Comparison of ENCODE assay signal across 8 cellular contexts in genomic region chr9:114738581-114739316, GRCh38. TPM values are rescaled to one million over a fixed set of nuclear protein-coding genes. Genes with fewer than 3 reads are reported as not detected.
A peak's percentile ranks its signal among the peaks of the same experiment; 100 is the strongest.
DNase-seq lines count a peak whose midpoint lies in the region; ATAC-seq and TF ChIP-seq lines count a peak whose summit lies in the region.

No MANE protein-coding gene starts in this region.

- no peak overlapping the region for H3K4me3 ChIP-seq in gastrocnemius medialis

- no peaks in the 10 kb centered on the region for H3K27me3 ChIP-seq in gastrocnemius medialis

- no peaks in the 10 kb centered on the region for H3K4me1 ChIP-seq in gastrocnemius medialis

- TF ChIP-seq CTCF in gastrocnemius medialis (IDR thresholded peaks at IDR 0.05 in 4 of 5, conservative IDR thresholded peaks at IDR 0.05 in 1 of 5), result peak; percentile 50 to 71 (median 70)

- DNase-seq in CD1c-positive myeloid dendritic cell (ENCODE audit: extremely low spot score) (peak; percentile 97), NCI-H146 (lab: John Stamatoyannopoulos, UW) (peak; percentile 66), T-helper 22 cell (ENCODE audit: low read depth) (peak; percentile 28), anterior cingulate cortex (lab: John Stamatoyannopoulos, UW) (peak in 44 of 58 donors; percentile 3 to 64 (median 25)), left ventricle myocardium superior (peak; percentile 46), gastrocnemius medialis (peak; percentile 35)

- no peak for TF ChIP-seq POLR2A in gastrocnemius medialis (IDR thresholded peaks at IDR 0.05)

- ATAC-seq in GM21515 (IDR thresholded peaks at IDR 0.05; ENCODE audit: unreplicated experiment) (peak; percentile 78), left ventricle myocardium superior (peak; percentile 84), gastrocnemius medialis (peak in 1 of 2 donors; percentile 42), GM18519 (IDR thresholded peaks at IDR 0.05; ENCODE audit: low FRiP score, unreplicated experiment) (no peak)

- no peaks in the 10 kb centered on the region for H3K9me3 ChIP-seq in gastrocnemius medialis

- no peaks in the 10 kb centered on the region for H3K36me3 ChIP-seq in gastrocnemius medialis

- no peak overlapping the region for H3K27ac ChIP-seq in gastrocnemius medialis

- in situ Hi-C loops in gastrocnemius medialis (cut with MboI; ENCODE audit: low sequenced_read_pairs in 4 of 4), result loop anchor here (10.0 to 25.0 kb wide), 4 partner anchors 166 to 786 kb away; no protein-coding TSS in a partner anchor

- intact Hi-C loops in left ventricle myocardium superior (cut with micrococcal nuclease), result loop anchor here (5.0 kb wide), 1 partner anchor 274 kb away; no protein-coding TSS in a partner anchor
- intact Hi-C loops in gastrocnemius medialis (cut with DNase I; ENCODE audit: low total_unique reads), result loop anchor here (1.0 to 2.0 kb wide), 2 partner anchors 173 to 274 kb away; no protein-coding TSS in a partner anchor

RNA-seq across cellular contexts. Expression of gene TEX48, which starts 56.8 kb away (rescaled TPM):
- total RNA-seq in left ventricle myocardium superior (not detected), gastrocnemius medialis (not detected)

Comparison
In these comparisons a context has a peak if more than half of its experiments do, and no peak if none do; other contexts are left out.
1. DNase-seq: peak in every context shown above with its lines; median percentile 97 in CD1c-positive myeloid dendritic cell; 66 in NCI-H146; 46 in left ventricle myocardium superior; 35 in gastrocnemius medialis; 28 in T-helper 22 cell; 25 in anterior cingulate cortex.